8 cellular contexts compared by ENCODE assay signal in genomic region chrX:136496768-136497555, GRCh38. TPM values are rescaled to one million over a fixed set of nuclear protein-coding genes. Genes with fewer than 3 reads are reported as not detected.
A peak's percentile ranks its signal among the peaks of the same experiment; 100 is the strongest.
DNase-seq lines count a peak whose midpoint lies in the region; ATAC-seq and TF ChIP-seq lines count a peak whose summit lies in the region.

No MANE protein-coding gene starts in this region.

- H3K4me3 ChIP-seq in GM12864 (ENCODE audit: low read depth, low read length) (peak overlapping the region; percentile 75), thoracic aorta (peak overlapping the region; percentile 82)

- peak overlapping the region; percentile 93 for H3K27ac Mint-ChIP-seq in activated naive CD8-positive, alpha-beta T cell treated with anti-CD3 and anti-CD28 coated beads for 36 hours
- H3K27ac Mint-ChIP-seq in osteocyte (ENCODE audit: unreplicated experiment), result peak overlapping the region; percentile 96

- H3K9me3 Mint-ChIP-seq in activated naive CD8-positive, alpha-beta T cell treated with anti-CD3 and anti-CD28 coated beads for 36 hours, result no peaks in the 10 kb centered on the region
- peaks cover 7% of the 10 kb centered on the region for H3K9me3 Mint-ChIP-seq in osteocyte (ENCODE audit: unreplicated experiment)

- H3K36me3 Mint-ChIP-seq in activated naive CD8-positive, alpha-beta T cell treated with anti-CD3 and anti-CD28 coated beads for 36 hours, result no peaks in the 10 kb centered on the region
- H3K36me3 Mint-ChIP-seq in osteocyte (ENCODE audit: unreplicated experiment), result peaks cover 3% of the 10 kb centered on the region

- peaks cover 8% of the 10 kb centered on the region for H3K4me1 Mint-ChIP-seq in activated naive CD8-positive, alpha-beta T cell treated with anti-CD3 and anti-CD28 coated beads for 36 hours
- peaks cover 13% of the 10 kb centered on the region for H3K4me1 Mint-ChIP-seq in osteocyte (ENCODE audit: unreplicated experiment)

- intact Hi-C loops in head of caudate nucleus (cut with DNase I), result no loop called here

- ATAC-seq in HG02642 (IDR thresholded peaks at IDR 0.05; ENCODE audit: poor library complexity, unreplicated experiment) (peak; percentile 84), thoracic aorta (ENCODE audit: insufficient number of reproducible peaks, low FRiP score, low read depth) (peak; percentile 74)

- peak overlapping the region; percentile 87 to 89 for H3K27ac ChIP-seq in thoracic aorta

- TF ChIP-seq CTCF in GM12864 (IDR thresholded peaks at IDR 0.05; ENCODE audit: low read depth, low read length, missing control alignments), result no peak
- no peak for TF ChIP-seq CTCF in osteocyte (IDR thresholded peaks at IDR 0.05)
- TF ChIP-seq CTCF in thoracic aorta (IDR thresholded peaks at IDR 0.05), result no peak

- DNase-seq in GM12864 (ENCODE audit: low read depth), result peak; percentile 60
- peak; percentile 91 for DNase-seq in NCI-H1092 treated with DMSO at 0.1 percent for 48 hours (lab: John Stamatoyannopoulos, UW)
- DNase-seq in SKM-1 (lab: John Stamatoyannopoulos, UW; ENCODE audit: unreplicated experiment), result peak; percentile 22
- peak; percentile 88 for DNase-seq in activated naive CD8-positive, alpha-beta T cell treated with anti-CD3 and anti-CD28 coated beads for 36 hours
- peak; percentile 51 to 88 (median 76) for DNase-seq in head of caudate nucleus
- peak; percentile 93 for DNase-seq in osteocyte (ENCODE audit: extremely low spot score, unreplicated experiment)
- peak; percentile 33 for DNase-seq in thoracic aorta (ENCODE audit: low spot score)

- no peaks in the 10 kb centered on the region for H3K27me3 ChIP-seq in thoracic aorta (replicated peaks; ENCODE audit: insufficient read depth)

- no peaks in the 10 kb centered on the region for H3K9me3 ChIP-seq in thoracic aorta

- H3K36me3 ChIP-seq in thoracic aorta, result peaks cover 6% of the 10 kb centered on the region

- no peaks in the 10 kb centered on the region for H3K4me1 ChIP-seq in thoracic aorta (ENCODE audit: control insufficient read depth in 1 of 2, low read depth in 2 of 2)

- peaks cover 5% of the 10 kb centered on the region for H3K27me3 Mint-ChIP-seq in activated naive CD8-positive, alpha-beta T cell treated with anti-CD3 and anti-CD28 coated beads for 36 hours
- H3K27me3 Mint-ChIP-seq in osteocyte (ENCODE audit: unreplicated experiment), result peaks cover 9% of the 10 kb centered on the region

- H3K4me3 Mint-ChIP-seq in activated naive CD8-positive, alpha-beta T cell treated with anti-CD3 and anti-CD28 coated beads for 36 hours, result peak overlapping the region; percentile 91
- peak overlapping the region; percentile 85 for H3K4me3 Mint-ChIP-seq in osteocyte (ENCODE audit: unreplicated experiment)

RNA-seq across cellular contexts. Expression of gene HTATSF1, which starts 0.4 kb away (rescaled TPM):
- total RNA-seq in activated naive CD8-positive, alpha-beta T cell treated with anti-CD3 and anti-CD28 coated beads for 36 hours, result 10 to 100 TPM; 38.8 to 40.4 TPM
- 36.6 and 37.8 TPM in 2 replicates for total RNA-seq in osteocyte
- total RNA-seq in thoracic aorta, result 10 to 100 TPM; 47.2 to 59.3 TPM

RNA-seq across cellular contexts. Expression of gene BRS3, which starts 9.2 kb away (rescaled TPM):
- total RNA-seq in activated naive CD8-positive, alpha-beta T cell treated with anti-CD3 and anti-CD28 coated beads for 36 hours, result not detected
- total RNA-seq in osteocyte, result not detected in 2 replicates
- total RNA-seq in thoracic aorta, result not detected

RNA-seq across cellular contexts. Expression of gene VGLL1, which starts 35.1 kb away (rescaled TPM):
- not detected for total RNA-seq in activated naive CD8-positive, alpha-beta T cell treated with anti-CD3 and anti-CD28 coated beads for 36 hours
- not detected in 2 replicates for total RNA-seq in osteocyte
- not detected for total RNA-seq in thoracic aorta

Comparison
In these comparisons a context has a peak if more than half of its experiments do, and no peak if none do; other contexts are left out.
1. Peak in every context shown above with its lines: DNase-seq, ATAC-seq, H3K4me3 ChIP-seq and H3K27ac ChIP-seq.
2. DNase-seq: peak in every context shown above with its lines; median percentile 93 in osteocyte; 91 in NCI-H1092 treated with DMSO at 0.1 percent for 48 hours; 88 in activated naive CD8-positive, alpha-beta T cell treated with anti-CD3 and anti-CD28 coated beads for 36 hours; 76 in head of caudate nucleus; 60 in GM12864; 33 in thoracic aorta; 22 in SKM-1.